ENCODE assay signal across 19 cellular contexts in genomic region chr3:4703054-4703480, GRCh38.
A peak's percentile ranks its signal among the peaks of the same experiment; 100 is the strongest.
DNase-seq lines count a peak whose midpoint lies in the region; ATAC-seq and TF ChIP-seq lines count a peak whose summit lies in the region.
"Had no signal": no experiment of that assay in that cellular context is flagged by ENCODE, and none has a peak within 500 bp of the region (broad histone marks: within the 10 kb centered on the region; RNA-seq: fewer than 3 reads in every experiment).

No MANE protein-coding gene starts in this region.

- H3K9ac ChIP-seq in skeletal muscle tissue (ENCODE audit: low read depth in 1 of 3, low read length in 3 of 3): no peak overlapping the region

- no peaks in the 10 kb centered on the region for H3K27me3 Mint-ChIP-seq in T-helper 2 cell treated with Interferon-gamma antibody and Interleukin-4, amounts not matched to agents 5 μg/mL and 100 μg/mL, for 36 hours (ENCODE audit: low read depth)
- H3K27me3 Mint-ChIP-seq: CD4-positive, alpha-beta memory T cell had no signal

- peaks cover 3% of the 10 kb centered on the region for H3K9me3 Mint-ChIP-seq in T-helper 2 cell treated with Interferon-gamma antibody and Interleukin-4, amounts not matched to agents 5 μg/mL and 100 μg/mL, for 36 hours
- H3K9me3 Mint-ChIP-seq: CD4-positive, alpha-beta memory T cell had no signal

- ATAC-seq in GM18498 (IDR thresholded peaks at IDR 0.05; ENCODE audit: unreplicated experiment) (no peak), HG03108 (IDR thresholded peaks at IDR 0.05; ENCODE audit: unreplicated experiment) (no peak), HG03439 (IDR thresholded peaks at IDR 0.05; ENCODE audit: unreplicated experiment) (no peak)

- H3K36me3 ChIP-seq in ascending aorta: peaks cover 61 to 81% of the 10 kb centered on the region in 2 donors
- H3K36me3 ChIP-seq in skeletal muscle tissue (ENCODE audit: control insufficient read depth in 3 of 3, insufficient read depth in 3 of 3, low read length in 3 of 3): peaks cover 0 to 20% (median 13%) of the 10 kb centered on the region in 3 donors
- H3K36me3 ChIP-seq: WERI-Rb-1 had no signal

- peak overlapping the region; percentile 62 for H3K27ac Mint-ChIP-seq in T-helper 2 cell treated with Interferon-gamma antibody and Interleukin-4, amounts not matched to agents 5 μg/mL and 100 μg/mL, for 36 hours
- H3K27ac Mint-ChIP-seq: mesothelial cell of epicardium had no signal

- intact Hi-C loops in ascending aorta (cut with DNase I): no loop called here

- no peak for DNase-seq in T-helper 2 cell treated with Interferon-gamma antibody and Interleukin-4, amounts not matched to agents 5 μg/mL and 100 μg/mL, for 36 hours (ENCODE audit: low spot score)
- DNase-seq in T-helper 2 cell: no peak
- DNase-seq in ascending aorta (ENCODE audit: low spot score in 2 of 2): no peak
- peak; percentile 26 for DNase-seq in hepatic stellate cell (ENCODE audit: low spot score)
- DNase-seq: activated CD8-positive, alpha-beta memory T cell treated with anti-CD3 and anti-CD28 coated beads, Interleukin-2, amount 50 U/mL, for 48 hours; amygdala; CD4-positive, alpha-beta memory T cell; cortex of kidney; NCI-H187; NCI-H524 treated with DMSO at 0.1 percent for 48 hours; posterior cingulate gyrus; WERI-Rb-1 had no signal

- H3K4me1 ChIP-seq in ascending aorta: no peaks in the 10 kb centered on the region
- no peaks in the 10 kb centered on the region for H3K4me1 ChIP-seq in skeletal muscle tissue (ENCODE audit: control insufficient read depth in 3 of 3, insufficient read depth in 3 of 3, low read length in 3 of 3)

- H3K4me3 Mint-ChIP-seq in T-helper 2 cell treated with Interferon-gamma antibody and Interleukin-4, amounts not matched to agents 5 μg/mL and 100 μg/mL, for 36 hours: no peak overlapping the region
- H3K4me3 Mint-ChIP-seq: CD4-positive, alpha-beta memory T cell; mesothelial cell of epicardium had no signal

- H3K9me3 ChIP-seq in ascending aorta (no peaks in the 10 kb centered on the region), skeletal muscle tissue (ENCODE audit: control insufficient read depth in 3 of 3, low read length in 3 of 3) (no peaks in the 10 kb centered on the region)

- peaks cover 23% of the 10 kb centered on the region for H3K4me1 Mint-ChIP-seq in T-helper 2 cell treated with Interferon-gamma antibody and Interleukin-4, amounts not matched to agents 5 μg/mL and 100 μg/mL, for 36 hours (ENCODE audit: low read depth)
- H3K4me1 Mint-ChIP-seq: CD4-positive, alpha-beta memory T cell; mesothelial cell of epicardium had no signal

- peaks cover 40% of the 10 kb centered on the region for H3K36me3 Mint-ChIP-seq in T-helper 2 cell treated with Interferon-gamma antibody and Interleukin-4, amounts not matched to agents 5 μg/mL and 100 μg/mL, for 36 hours (ENCODE audit: low read depth)

- no peaks in the 10 kb centered on the region for H3K27me3 ChIP-seq in ascending aorta
- H3K27me3 ChIP-seq in skeletal muscle tissue (ENCODE audit: control insufficient read depth in 3 of 3, insufficient read depth in 3 of 3, low read length in 3 of 3): no peaks in the 10 kb centered on the region
- H3K27me3 ChIP-seq: tibial nerve had no signal

- H3K27ac ChIP-seq in ascending aorta: peak overlapping the region; percentile 17 to 37
- peak overlapping the region; percentile 27 for H3K27ac ChIP-seq in skeletal muscle tissue (ENCODE audit: low read depth, low read length)
- H3K27ac ChIP-seq: 22Rv1, tibial nerve, WERI-Rb-1 had no signal

- H3K4me3 ChIP-seq in ascending aorta (no peak overlapping the region), skeletal muscle tissue (ENCODE audit: low read length in 3 of 3) (no peak overlapping the region)
- H3K4me3 ChIP-seq: tibial nerve had no signal

- TF ChIP-seq CTCF in ascending aorta (IDR thresholded peaks at IDR 0.05): no peak
